Comparison of ENCODE assay signal across 7 cellular contexts in genomic region chr18:49238433-49239042, GRCh38.
A peak's percentile ranks its signal among the peaks of the same experiment; 100 is the strongest.
DNase-seq lines count a peak whose midpoint lies in the region; ATAC-seq, FAIRE-seq and TF ChIP-seq lines count a peak whose summit lies in the region.

No MANE protein-coding gene starts in this region.

- intact Hi-C loops in GM12878 (cut with micrococcal nuclease; ENCODE audit: unreplicated experiment): loop anchor here (2.0 to 5.0 kb wide), 3 partner anchors 216 to 562 kb away; no protein-coding TSS in a partner anchor

- no peaks in the 10 kb centered on the region for H4K20me1 ChIP-seq in GM12878 (ENCODE audit: control insufficient read depth, insufficient read depth)

- peak; percentile 59 for TF ChIP-seq RAD21 in GM12878 (IDR thresholded peaks at IDR 0.05; ENCODE audit: insufficient read depth, low read depth, low read length)

- H3K36me3 Mint-ChIP-seq in mesothelial cell of epicardium: peaks cover 10% of the 10 kb centered on the region

- BruUV-seq in GM12878 (replicated peaks; lab: Mats Ljungman, UMichigan): no TSS peak

- no peak overlapping the region for H3K9ac ChIP-seq in GM12878 (ENCODE audit: control insufficient read depth, insufficient read depth, low read length)

- SMC1A ChIA-PET in GM12878 (lab: Charles Lee; ENCODE audit: uncharacterized antibody, unreplicated experiment): interaction anchor here (0.6 to 3.1 kb wide), 23 partner anchors 7 to 701 kb away, joined by 3 to 10 read pairs (median 4); no protein-coding TSS in a partner anchor

- no peak overlapping the region for H2AFZ ChIP-seq in GM12878 (ENCODE audit: control insufficient read depth, low read depth, low read length)

- no peak overlapping the region for H3K4me3 ChIP-seq in GM12878

- no peaks in the 10 kb centered on the region for H3K4me1 ChIP-seq in GM12878 (ENCODE audit: control insufficient read depth, insufficient read depth, low read length)

- H3K4me2 ChIP-seq in GM12878 (ENCODE audit: control insufficient read depth, insufficient read depth): no peak overlapping the region

- TF ChIP-seq EP300 in GM12878 (IDR thresholded peaks at IDR 0.05; ENCODE audit: borderline replicate concordance in 1 of 2, control insufficient read depth in 1 of 2, low read depth in 2 of 2, low read length in 2 of 2): no peak

- H3K4me1 Mint-ChIP-seq in mesothelial cell of epicardium: no peaks in the 10 kb centered on the region

- TF ChIP-seq CTCF in LNCAP (IDR thresholded peaks at IDR 0.05) (peak; percentile 56), GM12878 (IDR thresholded peaks at IDR 0.05 in 2 of 3, conservative IDR thresholded peaks at IDR 0.05 in 1 of 3; ENCODE audit: control insufficient read depth in 2 of 3, extremely low read depth in 1 of 3, insufficient read depth in 1 of 3, low read depth in 3 of 3, low read length in 3 of 3) (peak; percentile 18 to 50 (median 45); a peak in 4 of 6 replicates), mesothelial cell of epicardium (IDR thresholded peaks at IDR 0.05; ENCODE audit: unreplicated experiment) (peak; percentile 26)

- no peaks in the 10 kb centered on the region for H3K27me3 Mint-ChIP-seq in mesothelial cell of epicardium (ENCODE audit: low read depth)

- in situ Hi-C loops in GM12878 (cut with MboI): no loop called here

- H3K27me3 ChIP-seq in GM12878 (replicated peaks in 1 of 2; ENCODE audit: control insufficient read depth in 2 of 2, insufficient read depth in 2 of 2, low read length in 1 of 2): no peaks in the 10 kb centered on the region

- no peak overlapping the region for H3K4me3 Mint-ChIP-seq in mesothelial cell of epicardium

- FAIRE-seq in G401.6 (lab: Jason Lieb, UNC): peak; percentile 73
- FAIRE-seq in GM12878 (lab: Jason Lieb, UNC): no peak

- RAD21 ChIA-PET in GM12878 (lab: Charles Lee; ENCODE audit: unreplicated experiment): interaction anchor here (0.8 to 2.4 kb wide), 13 partner anchors 9 to 565 kb away, joined by 3 to 10 read pairs (median 4); no protein-coding TSS in a partner anchor

- no peaks in the 10 kb centered on the region; the same call in 2 of the 3 replicates for H3K9me3 ChIP-seq in GM12878 (replicated peaks; ENCODE audit: control insufficient read depth, insufficient read depth, low read length)

- no peak overlapping the region for H3K27ac ChIP-seq in GM12878 (ENCODE audit: control insufficient read depth, insufficient read depth)

- H3K9me3 Mint-ChIP-seq in mesothelial cell of epicardium: peaks cover 5% of the 10 kb centered on the region

- CTCF ChIA-PET in GM12878 (lab: Yijun Ruan, JAX): interaction anchor here (0.6 to 5.0 kb wide), 28 partner anchors 9 to 1704 kb away, joined by 3 to 47 read pairs (median 4); partner anchors contain the start of gene DYM

- DNase-seq in GM12878 (ENCODE audit: low read depth, low spot score): no peak
- DNase-seq in mesothelial cell of epicardium (ENCODE audit: low spot score in 2 of 2, unreplicated experiment in 2 of 2): no peak
- no peak for DNase-seq in activated CD4-positive, CD25-positive, alpha-beta regulatory T cell (lab: John Stamatoyannopoulos, UW)
- no peak for DNase-seq in stimulated activated naive CD4-positive, alpha-beta T cell treated with Interleukin-2 at 50 U/mL for 16 hours (lab: John Stamatoyannopoulos, UW)
- DNase-seq in NCI-H2029 (lab: John Stamatoyannopoulos, UW): no peak

- no peaks in the 10 kb centered on the region for H3K79me2 ChIP-seq in GM12878 (ENCODE audit: control insufficient read depth, insufficient read depth, low read length)

- POLR2A ChIA-PET in GM12878 (lab: Charles Lee): no interaction called here

- TF ChIP-seq POLR2A in GM12878 (IDR thresholded peaks at IDR 0.05; ENCODE audit: low read depth, low read length): no peak

- H3K27ac Mint-ChIP-seq in mesothelial cell of epicardium: no peak overlapping the region

- no peaks in the 10 kb centered on the region; a peak in 1 of 4 replicates for H3K36me3 ChIP-seq in GM12878 (ENCODE audit: control insufficient read depth in 2 of 2, insufficient read depth in 2 of 2, low read length in 1 of 2)

- ATAC-seq in GM12878: no peak

- 80% methylated on average over 2 of the region's 2 CpGs for WGBS in GM12878 (ENCODE audit: insufficient coverage, insufficient replicate concordance, low lambda C conversion rate, missing lambda C conversion rate)

TF ChIP-seq in GM12878, 131 proteins besides CTCF, POLR2A, EP300 and RAD21:
- TF ChIP-seq NBN (IDR thresholded peaks at IDR 0.05) (no peak), SMC3 (IDR thresholded peaks at IDR 0.05; ENCODE audit: borderline replicate concordance, low read length) (peak; percentile 35; the same call in 1 of the 2 replicates)
